23 cellular contexts compared by ENCODE assay signal in genomic region chr3:19881036-19881435, GRCh38. TPM values are rescaled to one million over a fixed set of nuclear protein-coding genes. Genes with fewer than 3 reads are reported as not detected.
DNase-seq lines count a peak whose midpoint lies in the region; ATAC-seq and TF ChIP-seq lines count a peak whose summit lies in the region.
"Had no signal": no experiment of that assay in that cellular context is flagged by ENCODE, and none has a peak within 500 bp of the region (broad histone marks: within the 10 kb centered on the region; RNA-seq: fewer than 3 reads in every experiment).

No MANE protein-coding gene starts in this region.

- no peaks in the 10 kb centered on the region for H3K36me3 Mint-ChIP-seq in endodermal cell (ENCODE audit: low read depth)
- H3K36me3 Mint-ChIP-seq in stimulated activated memory B cell treated with anti-CD40 and anti-IgM and Interleukin-4, amounts not matched to agents 10 μg/mL and 1 μg/mL and 100 μg/mL, for 72 hours, result no peaks in the 10 kb centered on the region
- H3K36me3 Mint-ChIP-seq: IgD-negative memory B cell had no signal

- peak; percentile 56 for DNase-seq in endodermal cell
- DNase-seq in iPS-NIHi7 (ENCODE audit: extremely low spot score), result peak; percentile 61
- no peak for DNase-seq in GM20000 (ENCODE audit: low spot score)
- DNase-seq in SHP77 treated with DMSO at 0.1 percent for 48 hours (lab: John Stamatoyannopoulos, UW), result no peak
- DNase-seq: AML-193; CD4-positive, alpha-beta T cell; GOT3; MM.1S; NCI-H2029; NCI-H446; NCI-H526; NCI-H82; NK-92 treated with Interleukin-12 subunit alpha and Interleukin-12 subunit beta, amount 100 ng/mL, for 24 hours; PC-9 had no signal

- no peak for TF ChIP-seq CTCF in endodermal cell (conservative IDR thresholded peaks at IDR 0.05)
- TF ChIP-seq CTCF in GM20000 (IDR thresholded peaks at IDR 0.05; ENCODE audit: extremely low read depth, missing control alignments), result no peak

- H3K27ac Mint-ChIP-seq in endodermal cell, result no peak overlapping the region
- peak overlapping the region; percentile 49 for H3K27ac Mint-ChIP-seq in stimulated activated memory B cell treated with anti-CD40 and anti-IgM and Interleukin-4, amounts not matched to agents 10 μg/mL and 1 μg/mL and 100 μg/mL, for 72 hours
- H3K27ac Mint-ChIP-seq: CD4-positive, alpha-beta T cell; IgD-negative memory B cell had no signal

- no peaks in the 10 kb centered on the region for H3K36me3 ChIP-seq in HUES48 (ENCODE audit: control insufficient read depth, insufficient read depth, low read length)
- no peaks in the 10 kb centered on the region for H3K36me3 ChIP-seq in endodermal cell (ENCODE audit: control insufficient read depth, insufficient read depth, low read length)
- H3K36me3 ChIP-seq: BLaER1 treated with 17β-estradiol and CSF1 and Interleukin-3, amounts not matched to agents 10 nM and 100 nM; SJSA1 had no signal

- no peak overlapping the region for H3K4me3 Mint-ChIP-seq in endodermal cell
- no peak overlapping the region for H3K4me3 Mint-ChIP-seq in stimulated activated memory B cell treated with anti-CD40 and anti-IgM and Interleukin-4, amounts not matched to agents 10 μg/mL and 1 μg/mL and 100 μg/mL, for 72 hours
- H3K4me3 Mint-ChIP-seq: CD4-positive, alpha-beta T cell; IgD-negative memory B cell had no signal

- ATAC-seq in stimulated activated memory B cell treated with anti-CD40 and anti-IgM and Interleukin-4, amounts not matched to agents 10 μg/mL and 1 μg/mL and 100 μg/mL, for 72 hours, result no peak
- no peak for ATAC-seq in HG03439 (IDR thresholded peaks at IDR 0.05; ENCODE audit: unreplicated experiment)
- ATAC-seq: A549, Right ventricle myocardium inferior had no signal

- H3K4me3 ChIP-seq in HUES48 (ENCODE audit: low read depth, low read length) (no peak overlapping the region), endodermal cell (ENCODE audit: low read length) (no peak overlapping the region)
- H3K4me3 ChIP-seq: A549; BLaER1 treated with 17β-estradiol and CSF1 and Interleukin-3, amounts not matched to agents 10 nM and 100 nM; PC-9; SJSA1 had no signal

- H3K4me1 ChIP-seq in HUES48 (ENCODE audit: control insufficient read depth, insufficient read depth, low read length) (peaks cover 12% of the 10 kb centered on the region), endodermal cell (ENCODE audit: control insufficient read depth, insufficient read depth, low read length) (no peaks in the 10 kb centered on the region)
- H3K4me1 ChIP-seq: SJSA1 had no signal

- H3K27ac ChIP-seq in HUES48 (ENCODE audit: low read depth, low read length) (peak overlapping the region; percentile 69), endodermal cell (ENCODE audit: low read depth, low read length) (no peak overlapping the region)
- H3K27ac ChIP-seq: A549; BLaER1 treated with 17β-estradiol and CSF1 and Interleukin-3, amounts not matched to agents 10 nM and 100 nM; KMS-11; PC-9; SJSA1 had no signal

- H3K9me3 ChIP-seq in HUES48 (ENCODE audit: control insufficient read depth, insufficient read depth, low read length) (no peaks in the 10 kb centered on the region), endodermal cell (ENCODE audit: control insufficient read depth, low read length) (no peaks in the 10 kb centered on the region)
- H3K9me3 ChIP-seq: A549, SJSA1 had no signal

- H3K27me3 Mint-ChIP-seq in endodermal cell (ENCODE audit: insufficient read depth), result no peaks in the 10 kb centered on the region
- H3K27me3 Mint-ChIP-seq in stimulated activated memory B cell treated with anti-CD40 and anti-IgM and Interleukin-4, amounts not matched to agents 10 μg/mL and 1 μg/mL and 100 μg/mL, for 72 hours, result peaks cover 6% of the 10 kb centered on the region
- H3K27me3 Mint-ChIP-seq: CD4-positive, alpha-beta T cell; IgD-negative memory B cell had no signal

- H3K9me3 Mint-ChIP-seq in endodermal cell, result no peaks in the 10 kb centered on the region
- H3K9me3 Mint-ChIP-seq in stimulated activated memory B cell treated with anti-CD40 and anti-IgM and Interleukin-4, amounts not matched to agents 10 μg/mL and 1 μg/mL and 100 μg/mL, for 72 hours, result no peaks in the 10 kb centered on the region
- H3K9me3 Mint-ChIP-seq: CD4-positive, alpha-beta T cell; IgD-negative memory B cell had no signal

- no peaks in the 10 kb centered on the region for H3K4me1 Mint-ChIP-seq in endodermal cell
- H3K4me1 Mint-ChIP-seq in stimulated activated memory B cell treated with anti-CD40 and anti-IgM and Interleukin-4, amounts not matched to agents 10 μg/mL and 1 μg/mL and 100 μg/mL, for 72 hours, result no peaks in the 10 kb centered on the region

- H3K9ac ChIP-seq in HUES48 (ENCODE audit: low read depth, low read length) (no peak overlapping the region), endodermal cell (ENCODE audit: extremely low read depth, low read length, poor library complexity, severe bottlenecking) (no peak overlapping the region)
- H3K9ac ChIP-seq: BLaER1 treated with 17β-estradiol and CSF1 and Interleukin-3, amounts not matched to agents 10 nM and 100 nM; KMS-11 had no signal

- H3K27me3 ChIP-seq in HUES48 (ENCODE audit: control insufficient read depth, insufficient read depth, low read length), result no peaks in the 10 kb centered on the region
- H3K27me3 ChIP-seq in endodermal cell (ENCODE audit: control insufficient read depth, insufficient read depth, low read length, poor library complexity, severe bottlenecking), result no peaks in the 10 kb centered on the region
- H3K27me3 ChIP-seq: BLaER1 treated with 17β-estradiol and CSF1 and Interleukin-3, amounts not matched to agents 10 nM and 100 nM; SJSA1 had no signal

RNA-seq across cellular contexts. Expression of gene EFHB, which starts 53.0 kb away (rescaled TPM):
- total RNA-seq in endodermal cell, result 1 to 10 TPM; 1.3 to 2.7 TPM
- 2.3 TPM for polyA plus RNA-seq in endodermal cell (2013, experiment 1 of 2)
- 2.6 TPM for polyA plus RNA-seq in endodermal cell (2013, experiment 2 of 2)
- total RNA-seq: Right ventricle myocardium inferior had no signal

Comparison
In these comparisons a context has a peak if more than half of its experiments do, and no peak if none do; other contexts are left out.
1. DNase-seq: peak in endodermal cell (single experiment) and iPS-NIHi7 (single experiment); none in GM20000 (single experiment) and SHP77 treated with DMSO at 0.1 percent for 48 hours (single experiment).